Comparison of ENCODE assay signal across 31 cellular contexts in the genomic region with DNA sequence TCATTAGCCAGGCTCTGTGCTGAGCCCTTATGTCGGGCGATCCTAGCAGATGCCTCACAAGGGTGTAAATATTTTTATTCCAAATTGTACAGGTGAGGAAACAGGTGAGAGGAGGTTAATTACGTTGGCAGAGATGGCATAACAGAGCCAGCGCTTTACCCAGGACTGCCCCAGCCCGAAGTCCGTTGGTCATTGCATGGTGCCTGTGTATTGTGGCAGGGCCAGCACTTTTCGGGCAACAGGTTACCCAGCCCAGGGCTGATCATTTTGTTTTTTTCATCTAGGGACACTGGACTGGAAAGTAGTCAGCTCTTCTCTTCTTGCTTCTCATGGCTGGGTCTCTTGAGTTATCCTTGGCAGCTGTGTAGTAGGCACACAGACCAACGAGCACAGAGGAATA.
"Had no signal": no experiment of that assay in that cellular context is flagged by ENCODE, and none has a peak within 500 bp of the region (broad histone marks: within the 10 kb centered on the region; RNA-seq: fewer than 3 reads in every experiment).

No MANE protein-coding gene starts in this region.

- DNase-seq: activated CD4-positive, alpha-beta T cell treated with anti-CD3 and anti-CD28 coated beads for 36 hours; activated CD4-positive, alpha-beta T cell treated with anti-CD3 and anti-CD28 coated beads, Interleukin-2, amount 10 ng/mL, durations not matched to agents 7 days and 5 days; activated CD4-positive, alpha-beta T cell treated with anti-CD3 and anti-CD28 coated beads, Interleukin-2, amount 50 U/mL, for 48 hours; activated CD8-positive, alpha-beta T cell treated with anti-CD3 and anti-CD28 coated beads, Interleukin-2, amount 10 ng/mL, durations not matched to agents 7 days and 5 days; activated gamma-delta T cell treated with Interleukin-2 at 50 U/mL for 16 hours; activated naive CD4-positive, alpha-beta T cell treated with anti-CD3 and anti-CD28 coated beads, Interleukin-2, amount 10 ng/mL, durations not matched to agents 7 days and 5 days; activated naive CD8-positive, alpha-beta T cell treated with anti-CD3 and anti-CD28 coated beads, Interleukin-2, amount 50 U/mL, for 24 hours; activated T-cell treated with anti-CD3 and anti-CD28 coated beads, Interleukin-2, amount 50 U/mL, for 24 hours; amniotic stem cell; aorta; brain microvascular endothelial cell; NCI-H1092 treated with DMSO at 0.1 percent for 48 hours; NCI-H187 treated with DMSO at 0.1 percent for 48 hours; NCI-H2081; NCI-H226; NCI-H446 treated with DMSO at 0.1 percent for 48 hours; NCI-H524; NCI-H69; NK-92 treated with Interleukin-12 subunit alpha and Interleukin-12 subunit beta, amount 100 ng/mL, for 24 hours; PC-3; Peyer's patch; RPMI8226; SHP77 treated with DMSO at 0.1 percent for 48 hours; SK-N-SH had no signal

- H3K36me3 Mint-ChIP-seq: activated naive CD4-positive, alpha-beta T cell treated with anti-CD3 and anti-CD28 coated beads, Interleukin-2, amount 10 ng/mL, durations not matched to agents 7 days and 5 days; activated naive CD8-positive, alpha-beta T cell; WTC11 had no signal

- H3K4me2 ChIP-seq: SK-N-SH had no signal

- H3K27ac Mint-ChIP-seq: activated CD4-positive, alpha-beta T cell treated with anti-CD3 and anti-CD28 coated beads for 36 hours; activated CD4-positive, alpha-beta T cell treated with anti-CD3 and anti-CD28 coated beads, Interleukin-2, amount 10 ng/mL, durations not matched to agents 7 days and 5 days; activated CD8-positive, alpha-beta T cell treated with anti-CD3 and anti-CD28 coated beads, Interleukin-2, amount 10 ng/mL, durations not matched to agents 7 days and 5 days; activated naive CD4-positive, alpha-beta T cell treated with anti-CD3 and anti-CD28 coated beads, Interleukin-2, amount 10 ng/mL, durations not matched to agents 7 days and 5 days; activated naive CD8-positive, alpha-beta T cell; activated naive CD8-positive, alpha-beta T cell treated with anti-CD3 and anti-CD28 coated beads, Interleukin-2, amount 50 U/mL, for 24 hours; activated T-cell treated with anti-CD3 and anti-CD28 coated beads, Interleukin-2, amount 50 U/mL, for 24 hours; T-helper 1 cell treated with Interleukin-12 subunit alpha and Interleukin-12 subunit beta and Interleukin-4 antibody, amounts not matched to agents 30 μg/mL and 1 μg/mL, for 36 hours; T-helper 2 cell treated with Interferon-gamma antibody and Interleukin-4, amounts not matched to agents 5 μg/mL and 100 μg/mL, for 36 hours; WTC11 had no signal

- H3K36me3 ChIP-seq: brain microvascular endothelial cell, Peyer's patch, SJSA1 had no signal

- H3K9me3 ChIP-seq: SJSA1, SK-N-SH had no signal

- H3K27ac ChIP-seq: brain microvascular endothelial cell, SJSA1 had no signal

- H3K27me3 ChIP-seq: Peyer's patch, SJSA1 had no signal

- H3K4me1 Mint-ChIP-seq: activated CD4-positive, alpha-beta T cell treated with anti-CD3 and anti-CD28 coated beads for 36 hours; activated CD4-positive, alpha-beta T cell treated with anti-CD3 and anti-CD28 coated beads, Interleukin-2, amount 10 ng/mL, durations not matched to agents 7 days and 5 days; activated naive CD4-positive, alpha-beta T cell treated with anti-CD3 and anti-CD28 coated beads, Interleukin-2, amount 10 ng/mL, durations not matched to agents 7 days and 5 days; activated naive CD8-positive, alpha-beta T cell treated with anti-CD3 and anti-CD28 coated beads, Interleukin-2, amount 50 U/mL, for 24 hours; central memory CD8-positive, alpha-beta T cell had no signal

- H3K9ac ChIP-seq: SK-N-SH had no signal

- ATAC-seq: activated CD4-positive, alpha-beta T cell treated with anti-CD3 and anti-CD28 coated beads for 36 hours; activated CD4-positive, CD25-positive, alpha-beta regulatory T cell treated with anti-CD3 and anti-CD28 coated beads, Interleukin-2, amount 50 U/mL, for 24 hours; activated CD8-positive, alpha-beta T cell treated with anti-CD3 and anti-CD28 coated beads, Interleukin-2, amount 10 ng/mL, durations not matched to agents 7 days and 5 days; activated naive CD8-positive, alpha-beta T cell treated with anti-CD3 and anti-CD28 coated beads, Interleukin-2, amount 50 U/mL, for 24 hours; PC-3; WTC11 had no signal

- H3K4me1 ChIP-seq: SJSA1 had no signal

- H3K9me3 Mint-ChIP-seq: activated CD4-positive, alpha-beta T cell treated with anti-CD3 and anti-CD28 coated beads, Interleukin-2, amount 10 ng/mL, durations not matched to agents 7 days and 5 days; activated naive CD4-positive, alpha-beta T cell treated with anti-CD3 and anti-CD28 coated beads, Interleukin-2, amount 10 ng/mL, durations not matched to agents 7 days and 5 days; activated naive CD8-positive, alpha-beta T cell treated with anti-CD3 and anti-CD28 coated beads, Interleukin-2, amount 50 U/mL, for 24 hours; activated T-cell treated with anti-CD3 and anti-CD28 coated beads, Interleukin-2, amount 50 U/mL, for 24 hours; central memory CD8-positive, alpha-beta T cell; T-helper 1 cell treated with Interleukin-12 subunit alpha and Interleukin-12 subunit beta and Interleukin-4 antibody, amounts not matched to agents 30 μg/mL and 1 μg/mL, for 36 hours; T-helper 2 cell treated with Interferon-gamma antibody and Interleukin-4, amounts not matched to agents 5 μg/mL and 100 μg/mL, for 36 hours; WTC11 had no signal

- H3K4me3 ChIP-seq: Peyer's patch, SJSA1 had no signal

- H3K4me3 Mint-ChIP-seq: activated CD4-positive, alpha-beta T cell treated with anti-CD3 and anti-CD28 coated beads for 36 hours; activated CD4-positive, alpha-beta T cell treated with anti-CD3 and anti-CD28 coated beads, Interleukin-2, amount 10 ng/mL, durations not matched to agents 7 days and 5 days; activated CD8-positive, alpha-beta T cell treated with anti-CD3 and anti-CD28 coated beads, Interleukin-2, amount 10 ng/mL, durations not matched to agents 7 days and 5 days; activated naive CD4-positive, alpha-beta T cell treated with anti-CD3 and anti-CD28 coated beads, Interleukin-2, amount 10 ng/mL, durations not matched to agents 7 days and 5 days; activated naive CD8-positive, alpha-beta T cell; activated naive CD8-positive, alpha-beta T cell treated with anti-CD3 and anti-CD28 coated beads, Interleukin-2, amount 50 U/mL, for 24 hours; activated T-cell treated with anti-CD3 and anti-CD28 coated beads, Interleukin-2, amount 50 U/mL, for 24 hours; central memory CD8-positive, alpha-beta T cell; T-helper 1 cell treated with Interleukin-12 subunit alpha and Interleukin-12 subunit beta and Interleukin-4 antibody, amounts not matched to agents 30 μg/mL and 1 μg/mL, for 36 hours; T-helper 2 cell treated with Interferon-gamma antibody and Interleukin-4, amounts not matched to agents 5 μg/mL and 100 μg/mL, for 36 hours; WTC11 had no signal
